16 cellular contexts compared by ENCODE assay signal in genomic region chr10:114515515-114515914, GRCh38.
DNase-seq lines count a peak whose midpoint lies in the region; ATAC-seq and TF ChIP-seq lines count a peak whose summit lies in the region.
"Had no signal": no experiment of that assay in that cellular context is flagged by ENCODE, and none has a peak within 500 bp of the region (broad histone marks: within the 10 kb centered on the region; RNA-seq: fewer than 3 reads in every experiment).

No MANE protein-coding gene starts in this region.

- H3K9me3 Mint-ChIP-seq in activated CD8-positive, alpha-beta T cell treated with anti-CD3 and anti-CD28 coated beads, Interleukin-2, amount 10 ng/mL, durations not matched to agents 7 days and 5 days (ENCODE audit: insufficient read depth), result no peaks in the 10 kb centered on the region
- H3K9me3 Mint-ChIP-seq: activated B cell treated with CpG ODN at 0.5 μM for 24 hours had no signal

- peak overlapping the region; percentile 1 for H3K27ac Mint-ChIP-seq in activated CD8-positive, alpha-beta T cell treated with anti-CD3 and anti-CD28 coated beads, Interleukin-2, amount 10 ng/mL, durations not matched to agents 7 days and 5 days

- 57% methylated on average over 2 of the region's 2 CpGs for WGBS in suprapubic skin

- TF ChIP-seq POLR2A in suprapubic skin (IDR thresholded peaks at IDR 0.05), result no peak

- H3K9me3 ChIP-seq in right atrium auricular region (no peaks in the 10 kb centered on the region), suprapubic skin (no peaks in the 10 kb centered on the region)
- H3K9me3 ChIP-seq: lower lobe of right lung had no signal

- no peak overlapping the region for H3K4me3 Mint-ChIP-seq in activated CD8-positive, alpha-beta T cell treated with anti-CD3 and anti-CD28 coated beads, Interleukin-2, amount 10 ng/mL, durations not matched to agents 7 days and 5 days
- H3K4me3 Mint-ChIP-seq: activated B cell treated with CpG ODN at 0.5 μM for 24 hours had no signal

- H3K4me3 ChIP-seq in right atrium auricular region (no peak overlapping the region), suprapubic skin (no peak overlapping the region)
- H3K4me3 ChIP-seq: GM23248, lower lobe of right lung had no signal

- H3K4me1 Mint-ChIP-seq in activated CD8-positive, alpha-beta T cell treated with anti-CD3 and anti-CD28 coated beads, Interleukin-2, amount 10 ng/mL, durations not matched to agents 7 days and 5 days (ENCODE audit: low read depth), result peaks cover 91% of the 10 kb centered on the region

- CTCF ChIA-PET in activated CD8-positive, alpha-beta T cell treated with anti-CD3 and anti-CD28 coated beads, Interleukin-2, amount 10 ng/mL, durations not matched to agents 7 days and 5 days (lab: Charles Lee), result interaction anchor here (1.0 to 18.7 kb wide), 9 partner anchors 9 to 211 kb away, joined by 4 to 421 read pairs (median 10); no protein-coding TSS in a partner anchor

- no peaks in the 10 kb centered on the region for H3K27me3 Mint-ChIP-seq in activated CD8-positive, alpha-beta T cell treated with anti-CD3 and anti-CD28 coated beads, Interleukin-2, amount 10 ng/mL, durations not matched to agents 7 days and 5 days (ENCODE audit: low read depth)
- H3K27me3 Mint-ChIP-seq: activated B cell treated with CpG ODN at 0.5 μM for 24 hours had no signal

- peaks cover 30% of the 10 kb centered on the region for H3K36me3 Mint-ChIP-seq in activated CD8-positive, alpha-beta T cell treated with anti-CD3 and anti-CD28 coated beads, Interleukin-2, amount 10 ng/mL, durations not matched to agents 7 days and 5 days (ENCODE audit: low read depth)

- intact Hi-C loops in Right ventricle myocardium inferior (cut with DNase I) (loop anchor here (5.0 kb wide), 1 partner anchor 33 kb away; no protein-coding TSS in a partner anchor), Right ventricle myocardium superior (cut with DNase I) (no loop called here)

- no peak for TF ChIP-seq EP300 in suprapubic skin (IDR thresholded peaks at IDR 0.05)

- POLR2A ChIA-PET in activated CD8-positive, alpha-beta T cell treated with anti-CD3 and anti-CD28 coated beads, Interleukin-2, amount 10 ng/mL, durations not matched to agents 7 days and 5 days (lab: Charles Lee), result interaction anchor here (1.4 to 3.7 kb wide), 4 partner anchors 11 to 29 kb away, joined by 4 to 18 read pairs (median 6); no protein-coding TSS in a partner anchor

- DNase-seq in Right ventricle myocardium inferior (ENCODE audit: missing footprints), result no peak
- DNase-seq in Right ventricle myocardium superior, result no peak
- DNase-seq in activated CD8-positive, alpha-beta T cell treated with anti-CD3 and anti-CD28 coated beads, Interleukin-2, amount 10 ng/mL, durations not matched to agents 7 days and 5 days, result no peak
- peak; percentile 18 for DNase-seq in right atrium auricular region (ENCODE audit: low spot score)
- no peak for DNase-seq in suprapubic skin (ENCODE audit: low spot score in 2 of 2)
- DNase-seq: activated B cell treated with CpG ODN at 0.5 μM for 24 hours; DMS 273 treated with DMSO at 0.1 percent for 48 hours; GM23248; lower lobe of right lung; NCI-H2029 treated with DMSO at 0.1 percent for 48 hours; NCI-H510A treated with DMSO at 0.1 percent for 48 hours; stimulated activated CD4-positive, alpha-beta T cell treated with anti-CD3 and anti-CD28 coated beads, Interleukin-4, amount 100 ng/mL, for 1 hour had no signal

- H3K4me1 ChIP-seq in right atrium auricular region (peaks cover 0 to 69% of the 10 kb centered on the region in 2 donors), suprapubic skin (peaks cover 62% of the 10 kb centered on the region)

- ATAC-seq in Right ventricle myocardium inferior, result peak; percentile 12
- ATAC-seq in Right ventricle myocardium superior (ENCODE audit: poor library complexity), result no peak
- no peak for ATAC-seq in activated CD8-positive, alpha-beta T cell treated with anti-CD3 and anti-CD28 coated beads, Interleukin-2, amount 10 ng/mL, durations not matched to agents 7 days and 5 days
- ATAC-seq in GM19395 (IDR thresholded peaks at IDR 0.05; ENCODE audit: unreplicated experiment), result no peak
- ATAC-seq in GM19455 (IDR thresholded peaks at IDR 0.05; ENCODE audit: unreplicated experiment), result no peak
- ATAC-seq in HG02981 (IDR thresholded peaks at IDR 0.05; ENCODE audit: unreplicated experiment), result no peak
- ATAC-seq: lower lobe of right lung, sciatic nerve had no signal

- H3K27me3 ChIP-seq in right atrium auricular region (no peaks in the 10 kb centered on the region), suprapubic skin (no peaks in the 10 kb centered on the region)

- H3K27ac ChIP-seq in right atrium auricular region (peak overlapping the region; percentile 71), suprapubic skin (peak overlapping the region; percentile 68)
- H3K27ac ChIP-seq: GM23248, lower lobe of right lung had no signal

- TF ChIP-seq CTCF in right atrium auricular region (IDR thresholded peaks at IDR 0.05), result no peak
- no peak for TF ChIP-seq CTCF in suprapubic skin (IDR thresholded peaks at IDR 0.05)

- H3K36me3 ChIP-seq in right atrium auricular region (peaks cover 12% of the 10 kb centered on the region), suprapubic skin (no peaks in the 10 kb centered on the region)
- H3K36me3 ChIP-seq: lower lobe of right lung had no signal
